Comparison of ENCODE assay signal across 1 cellular context in genomic region chr15:34101366-34102174, GRCh38.
TF ChIP-seq lines count a peak whose summit lies in the region.

Gene EMC7, minus strand, starts transcription at chr15:34101862. Its CDS starts 23 bp downstream, at chr15:34101839.
Gene PGBD4, plus strand, starts transcription at chr15:34102083. Its CDS starts 449 bp downstream, at chr15:34102532.

TF ChIP-seq in HepG2, 621 proteins besides CTCF, POLR2A, EP300 and RAD21 (continued from another document and continues in another):
- TF ChIP-seq ZNF704 (CRISPR knock-in tag; IDR thresholded peaks at IDR 0.05; ENCODE audit: borderline replicate concordance), result peak; percentile 47; the same call in 1 of the 2 replicates
- TF ChIP-seq ZNF672 (CRISPR knock-in tag; IDR thresholded peaks at IDR 0.05), result no peak
- TF ChIP-seq ZNF567 (CRISPR knock-in tag; IDR thresholded peaks at IDR 0.05; ENCODE audit: borderline replicate concordance), result peak; percentile 96; the same call in 1 of the 2 replicates
- TF ChIP-seq KLF6 (CRISPR knock-in tag; IDR thresholded peaks at IDR 0.05), result no peak
- no peak for TF ChIP-seq ZNF17 (CRISPR knock-in tag; IDR thresholded peaks at IDR 0.05)
- no peak for TF ChIP-seq ZNF318 (CRISPR knock-in tag; IDR thresholded peaks at IDR 0.05)
- no peak for TF ChIP-seq ZNF773 (CRISPR knock-in tag; IDR thresholded peaks at IDR 0.05; ENCODE audit: borderline replicate concordance)
- peak; percentile 98 for TF ChIP-seq GABPB1 (CRISPR knock-in tag; IDR thresholded peaks at IDR 0.05)
- no peak for TF ChIP-seq SP140L (CRISPR knock-in tag; IDR thresholded peaks at IDR 0.05; ENCODE audit: borderline replicate concordance)
- peak; percentile 89 for TF ChIP-seq MYC (CRISPR knock-in tag; IDR thresholded peaks at IDR 0.05; ENCODE audit: borderline replicate concordance)
- TF ChIP-seq ZNF816 (CRISPR knock-in tag; IDR thresholded peaks at IDR 0.05; ENCODE audit: borderline replicate concordance), result no peak
- TF ChIP-seq ZNF850 (CRISPR knock-in tag; conservative IDR thresholded peaks at IDR 0.05), result no peak
- TF ChIP-seq MBD4 (IDR thresholded peaks at IDR 0.05; ENCODE audit: borderline replicate concordance, low read length), result no peak
- no peak for TF ChIP-seq RFXANK (CRISPR knock-in tag; IDR thresholded peaks at IDR 0.05)
- TF ChIP-seq HNRNPUL1 (IDR thresholded peaks at IDR 0.05; ENCODE audit: low read depth, low read length), result no peak
- TF ChIP-seq PBX2 (CRISPR knock-in tag; IDR thresholded peaks at IDR 0.05), result no peak
- no peak for TF ChIP-seq RFX3 (CRISPR knock-in tag; IDR thresholded peaks at IDR 0.05)
- TF ChIP-seq THAP11 (CRISPR knock-in tag; IDR thresholded peaks at IDR 0.05), result peak; percentile 95
- no peak for TF ChIP-seq ZNF678 (CRISPR knock-in tag; IDR thresholded peaks at IDR 0.05)
- TF ChIP-seq ETS1 (CRISPR knock-in tag; IDR thresholded peaks at IDR 0.05), result no peak
- TF ChIP-seq MTERF4 (CRISPR knock-in tag; IDR thresholded peaks at IDR 0.05), result peak; percentile 65; the same call in 1 of the 2 replicates
- TF ChIP-seq BCL3 (CRISPR knock-in tag; IDR thresholded peaks at IDR 0.05), result peak; percentile 84
- peak; percentile 99 for TF ChIP-seq SAP130 (CRISPR knock-in tag; IDR thresholded peaks at IDR 0.05; ENCODE audit: low read depth)
- no peak for TF ChIP-seq ZSCAN12 (CRISPR knock-in tag; IDR thresholded peaks at IDR 0.05)
- 0 out of 2 replicates have a peak, but pooled peaks have one; percentile 55 for TF ChIP-seq SRY (CRISPR knock-in tag; IDR thresholded peaks at IDR 0.05)
- no peak for TF ChIP-seq ZBTB7A (CRISPR knock-in tag; IDR thresholded peaks at IDR 0.05)
- peak; percentile 97 for TF ChIP-seq ZMYM4 (CRISPR knock-in tag; IDR thresholded peaks at IDR 0.05)
- TF ChIP-seq JDP2 (CRISPR knock-in tag; IDR thresholded peaks at IDR 0.05; ENCODE audit: borderline replicate concordance), result no peak
- TF ChIP-seq ZNF615 (CRISPR knock-in tag; IDR thresholded peaks at IDR 0.05; ENCODE audit: borderline replicate concordance), result no peak
- TF ChIP-seq RARA (CRISPR knock-in tag; IDR thresholded peaks at IDR 0.05), result no peak; the same call in 1 of the 2 replicates
- TF ChIP-seq NR3C1 (CRISPR knock-in tag; IDR thresholded peaks at IDR 0.05), result no peak
- TF ChIP-seq SRSF9 (IDR thresholded peaks at IDR 0.05; ENCODE audit: borderline replicate concordance, insufficient read depth, low read depth, low read length, poor library complexity, severe bottlenecking), result no peak
- TF ChIP-seq ZNF547 (CRISPR knock-in tag; IDR thresholded peaks at IDR 0.05), result peak; percentile 43; the same call in 1 of the 2 replicates
- TF ChIP-seq KDM2A (CRISPR knock-in tag; IDR thresholded peaks at IDR 0.05; ENCODE audit: borderline replicate concordance, low read depth), result peak; percentile 90
- TF ChIP-seq SP4 (CRISPR knock-in tag; IDR thresholded peaks at IDR 0.05), result peak; percentile 49; the same call in 1 of the 2 replicates
- peak; percentile 23; the same call in 1 of the 2 replicates for TF ChIP-seq ARNTL (CRISPR knock-in tag; IDR thresholded peaks at IDR 0.05)
- TF ChIP-seq RCOR2 (CRISPR knock-in tag; IDR thresholded peaks at IDR 0.05), result no peak
- TF ChIP-seq CENPX (CRISPR knock-in tag; IDR thresholded peaks at IDR 0.05), result no peak
- TF ChIP-seq LBX2 (CRISPR knock-in tag; IDR thresholded peaks at IDR 0.05; ENCODE audit: borderline replicate concordance), result no peak
- TF ChIP-seq ZNF503 (CRISPR knock-in tag; IDR thresholded peaks at IDR 0.05), result peak; percentile 60; the same call in 1 of the 2 replicates
- TF ChIP-seq GATAD2A (CRISPR knock-in tag; IDR thresholded peaks at IDR 0.05), result no peak
- no peak for TF ChIP-seq SKIL (CRISPR knock-in tag; IDR thresholded peaks at IDR 0.05; ENCODE audit: borderline replicate concordance)
- TF ChIP-seq ZFP36L1 (CRISPR knock-in tag; IDR thresholded peaks at IDR 0.05), result 0 out of 2 replicates have a peak, but pooled peaks have one; percentile 30
- peak; percentile 52; the same call in 1 of the 2 replicates for TF ChIP-seq KDM5B (CRISPR knock-in tag; IDR thresholded peaks at IDR 0.05; ENCODE audit: borderline replicate concordance)
- peak; percentile 88 for TF ChIP-seq FOXK1 (CRISPR knock-in tag; IDR thresholded peaks at IDR 0.05; ENCODE audit: borderline replicate concordance, low read depth)
- TF ChIP-seq ZNF251 (CRISPR knock-in tag; IDR thresholded peaks at IDR 0.05), result no peak
- TF ChIP-seq KLF15 (CRISPR knock-in tag; IDR thresholded peaks at IDR 0.05; ENCODE audit: borderline replicate concordance), result no peak
- TF ChIP-seq ZNF674 (CRISPR knock-in tag; IDR thresholded peaks at IDR 0.05; ENCODE audit: low read depth), result no peak
